10 cellular contexts compared by ENCODE assay signal in the genomic region with DNA sequence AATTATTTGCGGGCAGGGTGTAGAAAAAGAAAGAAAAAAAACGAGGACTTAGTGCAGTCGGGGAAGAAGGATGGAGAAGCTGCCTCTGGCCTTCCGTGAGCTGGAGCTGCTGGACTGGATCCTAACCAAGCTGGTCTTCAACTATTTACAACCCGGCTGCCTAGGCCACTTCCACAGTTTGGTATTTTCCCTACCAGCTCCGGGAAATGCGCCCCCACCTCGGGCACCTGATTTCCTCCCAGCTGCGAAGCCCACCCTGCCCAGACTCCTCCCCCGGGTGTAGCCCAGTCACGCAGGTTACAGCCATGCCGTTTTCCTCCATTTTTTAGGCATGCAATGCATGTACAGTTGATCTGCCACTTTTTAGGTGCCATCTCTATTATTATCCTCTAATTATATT. TPM values are rescaled to one million over a fixed set of nuclear protein-coding genes. Genes with fewer than 3 reads are reported as not detected.
A peak's percentile ranks its signal among the peaks of the same experiment; 100 is the strongest.
DNase-seq lines count a peak whose midpoint lies in the region; ATAC-seq and TF ChIP-seq lines count a peak whose summit lies in the region.
"Had no signal": no experiment of that assay in that cellular context is flagged by ENCODE, and none has a peak within 500 bp of the region (broad histone marks: within the 10 kb centered on the region; RNA-seq: fewer than 3 reads in every experiment).

No MANE protein-coding gene starts in this region.

- peak overlapping the region; percentile 21 for H3K4me3 ChIP-seq in hepatocyte
- H3K4me3 ChIP-seq: SJSA1 had no signal

- H3K36me3 Mint-ChIP-seq in activated CD8-positive, alpha-beta memory T cell treated with anti-CD3 and anti-CD28 coated beads, Interleukin-2, amount 10 ng/mL, durations not matched to agents 7 days and 5 days, result peaks cover 55% of the 10 kb centered on the region

- DNase-seq in activated effector memory CD4-positive, alpha-beta T cell treated with Interleukin-2 at 50 U/mL for 16 hours, result peak; percentile 4
- DNase-seq in activated effector memory CD4-positive, alpha-beta T cell treated with anti-CD3 and anti-CD28 coated beads, Interleukin-2, amount 50 U/mL, for 16 hours, result no peak
- DNase-seq in activated CD8-positive, alpha-beta memory T cell treated with anti-CD3 and anti-CD28 coated beads, Interleukin-2, amount 10 ng/mL, durations not matched to agents 7 days and 5 days, result peak; percentile 79
- peak; percentile 52 for DNase-seq in hepatocyte (ENCODE audit: low spot score)
- DNase-seq in stimulated activated naive CD8-positive, alpha-beta T cell treated with anti-CD3 and anti-CD28 coated beads, Interleukin-15, Interleukin-2, amounts not matched to agents 100 U/mL and 50 U/mL, for 24 hours, result peak; percentile 74
- DNase-seq in NOMO-1 treated with DMSO at 0.1 percent for 48 hours (lab: John Stamatoyannopoulos, UW; ENCODE audit: unreplicated experiment), result no peak
- DNase-seq in Kasumi-1 (lab: John Stamatoyannopoulos, UW), result no peak

- H3K4me3 Mint-ChIP-seq in activated CD8-positive, alpha-beta memory T cell treated with anti-CD3 and anti-CD28 coated beads, Interleukin-2, amount 10 ng/mL, durations not matched to agents 7 days and 5 days, result peak overlapping the region; percentile 69

- H3K79me2 ChIP-seq in hepatocyte, result no peaks in the 10 kb centered on the region

- no peaks in the 10 kb centered on the region for H3K27me3 ChIP-seq in hepatocyte
- H3K27me3 ChIP-seq: SJSA1 had no signal

- H3K9me3 Mint-ChIP-seq in activated CD8-positive, alpha-beta memory T cell treated with anti-CD3 and anti-CD28 coated beads, Interleukin-2, amount 10 ng/mL, durations not matched to agents 7 days and 5 days (ENCODE audit: low read depth), result no peaks in the 10 kb centered on the region

- H3K27ac Mint-ChIP-seq in activated CD8-positive, alpha-beta memory T cell treated with anti-CD3 and anti-CD28 coated beads, Interleukin-2, amount 10 ng/mL, durations not matched to agents 7 days and 5 days, result peak overlapping the region; percentile 85

- H3K27ac ChIP-seq in hepatocyte, result no peak overlapping the region
- H3K27ac ChIP-seq: SJSA1 had no signal

- TF ChIP-seq CTCF in hepatocyte (IDR thresholded peaks at IDR 0.05; ENCODE audit: poor library complexity), result no peak

- no peaks in the 10 kb centered on the region for H3K36me3 ChIP-seq in hepatocyte (replicated peaks; ENCODE audit: insufficient read depth, low read depth)
- H3K36me3 ChIP-seq: SJSA1 had no signal

- WGBS in hepatocyte (ENCODE audit: low lambda C conversion rate, missing lambda C conversion rate), result 26% methylated on average over 12 of the region's 12 CpGs

- no peaks in the 10 kb centered on the region for H3K4me1 ChIP-seq in hepatocyte (ENCODE audit: insufficient read depth)
- H3K4me1 ChIP-seq: SJSA1 had no signal

- peak overlapping the region; percentile 15 for H2AFZ ChIP-seq in hepatocyte

- H3K4me1 Mint-ChIP-seq in activated CD8-positive, alpha-beta memory T cell treated with anti-CD3 and anti-CD28 coated beads, Interleukin-2, amount 10 ng/mL, durations not matched to agents 7 days and 5 days, result peaks cover 76% of the 10 kb centered on the region

- H3K27me3 Mint-ChIP-seq in activated CD8-positive, alpha-beta memory T cell treated with anti-CD3 and anti-CD28 coated beads, Interleukin-2, amount 10 ng/mL, durations not matched to agents 7 days and 5 days, result no peaks in the 10 kb centered on the region

- H3K9me3 ChIP-seq in hepatocyte (ENCODE audit: low read depth), result no peaks in the 10 kb centered on the region
- H3K9me3 ChIP-seq: SJSA1 had no signal

- CTCF ChIA-PET in activated CD8-positive, alpha-beta memory T cell treated with anti-CD3 and anti-CD28 coated beads, Interleukin-2, amount 10 ng/mL, durations not matched to agents 7 days and 5 days (lab: Charles Lee), result interaction anchor here (0.7 to 2.4 kb wide), 5 partner anchors 12 to 28 kb away, joined by 3 to 8 read pairs (median 5); a partner anchor contains a TSS

- H3K4me2 ChIP-seq in hepatocyte, result peak overlapping the region; percentile 71

- peak; percentile 57 for ATAC-seq in activated CD8-positive, alpha-beta memory T cell treated with anti-CD3 and anti-CD28 coated beads, Interleukin-2, amount 10 ng/mL, durations not matched to agents 7 days and 5 days
- ATAC-seq in stimulated activated naive CD8-positive, alpha-beta T cell treated with anti-CD3 and anti-CD28 coated beads, Interleukin-15, Interleukin-2, amounts not matched to agents 100 U/mL and 50 U/mL, for 24 hours, result peak; percentile 74
- no peak for ATAC-seq in GM19328 (IDR thresholded peaks at IDR 0.05; ENCODE audit: unreplicated experiment)

- H3K9me2 ChIP-seq in hepatocyte (replicated peaks; ENCODE audit: insufficient read depth), result no peaks in the 10 kb centered on the region

- H4K20me1 ChIP-seq in hepatocyte (ENCODE audit: insufficient read depth, poor library complexity, severe bottlenecking), result no peaks in the 10 kb centered on the region

RNA-seq across cellular contexts. Expression of a gene that starts 21.2 kb away (rescaled TPM):
- total RNA-seq in activated CD8-positive, alpha-beta memory T cell treated with anti-CD3 and anti-CD28 coated beads, Interleukin-2, amount 10 ng/mL, durations not matched to agents 7 days and 5 days, result 100 to 1,000 TPM; 107 to 133 TPM
- not detected in 2 replicates for total RNA-seq in hepatocyte
- polyA plus RNA-seq in hepatocyte, result not detected in 2 replicates
- total RNA-seq: SJSA1 had no signal
- polyA plus RNA-seq: BJ had no signal

Comparison
In these comparisons a context has a peak if more than half of its experiments do, and no peak if none do; other contexts are left out.
1. DNase-seq: peak in activated effector memory CD4-positive, alpha-beta T cell treated with Interleukin-2 at 50 U/mL for 16 hours (single experiment), activated CD8-positive, alpha-beta memory T cell treated with anti-CD3 and anti-CD28 coated beads, Interleukin-2, amount 10 ng/mL, durations not matched to agents 7 days and 5 days (single experiment), hepatocyte (single experiment) and stimulated activated naive CD8-positive, alpha-beta T cell treated with anti-CD3 and anti-CD28 coated beads, Interleukin-15, Interleukin-2, amounts not matched to agents 100 U/mL and 50 U/mL, for 24 hours (single experiment); none in activated effector memory CD4-positive, alpha-beta T cell treated with anti-CD3 and anti-CD28 coated beads, Interleukin-2, amount 50 U/mL, for 16 hours (single experiment), NOMO-1 treated with DMSO at 0.1 percent for 48 hours (single experiment) and Kasumi-1 (0 of 2).
2. RNA of a gene that starts 21.2 kb away (total RNA-seq): 107 to 133 TPM in activated CD8-positive, alpha-beta memory T cell treated with anti-CD3 and anti-CD28 coated beads, Interleukin-2, amount 10 ng/mL, durations not matched to agents 7 days and 5 days; not detected in hepatocyte; every median in the first group is over 100 times any median in the second.